Comparison of ENCODE assay signal across 8 cellular contexts in genomic region chr1:204516180-204516879, GRCh38. TPM values are rescaled to one million over a fixed set of nuclear protein-coding genes. Genes with fewer than 3 reads are reported as not detected.
DNase-seq lines count a peak whose midpoint lies in the region; ATAC-seq and TF ChIP-seq lines count a peak whose summit lies in the region.

Gene MDM4, plus strand, starts transcription at chr1:204516406. Its CDS starts 9,113 bp downstream, at chr1:204525519.

- DNase-seq in Daoy (ENCODE audit: low read depth), result peak; percentile 97
- DNase-seq in H4 (ENCODE audit: low spot score), result peak; percentile 95
- DNase-seq in LNCaP clone FGC (ENCODE audit: low read depth), result peak; percentile 90
- DNase-seq in RPMI7951 (ENCODE audit: low read depth), result peak; percentile 96
- peak; percentile 85 for DNase-seq in activated T-helper 1 cell treated with Interleukin-2 at 50 U/mL for 16 hours (ENCODE audit: low read depth)
- DNase-seq in fibroblast of gingiva (ENCODE audit: low read depth), result peak; percentile 96
- DNase-seq in naive B cell, result peak; percentile 94
- DNase-seq in stimulated activated effector memory CD8-positive, alpha-beta T cell treated with anti-CD3 and anti-CD28 coated beads, Interleukin-12 subunit alpha, Interleukin-12 subunit beta, amount 100 ng/mL, for 72 hours (ENCODE audit: low spot score in 2 of 2), result peak; percentile 89 to 97

- peak within 1 kb of the TSS in 2 of 8 donors; percentile 5 to 63 for H3K4me3 Mint-ChIP-seq in naive B cell
- H3K4me3 Mint-ChIP-seq in stimulated activated effector memory CD8-positive, alpha-beta T cell treated with anti-CD3 and anti-CD28 coated beads, Interleukin-12 subunit alpha, Interleukin-12 subunit beta, amount 100 ng/mL, for 72 hours, result no peak within 1 kb of the TSS

- TF ChIP-seq CTCF in LNCaP clone FGC (IDR thresholded peaks at IDR 0.05; ENCODE audit: control insufficient read depth, extremely low read depth, insufficient read depth), result no peak

- H3K4me3 ChIP-seq in LNCaP clone FGC (ENCODE audit: low read depth, low read length), result peak within 1 kb of the TSS; percentile 97

- H3K36me3 Mint-ChIP-seq in naive B cell, result peaks cover 11% of the 10 kb centered on the region in 2 donors
- H3K36me3 Mint-ChIP-seq in stimulated activated effector memory CD8-positive, alpha-beta T cell treated with anti-CD3 and anti-CD28 coated beads, Interleukin-12 subunit alpha, Interleukin-12 subunit beta, amount 100 ng/mL, for 72 hours, result peaks cover 5% of the 10 kb centered on the region

- H3K4me1 Mint-ChIP-seq in naive B cell, result peaks cover 34 to 82% (median 58%) of the 10 kb centered on the region in 3 donors
- peaks cover 45% of the 10 kb centered on the region for H3K4me1 Mint-ChIP-seq in stimulated activated effector memory CD8-positive, alpha-beta T cell treated with anti-CD3 and anti-CD28 coated beads, Interleukin-12 subunit alpha, Interleukin-12 subunit beta, amount 100 ng/mL, for 72 hours

- peak; percentile 69 to 70 for ATAC-seq in naive B cell (ENCODE audit: low read depth in 2 of 2)
- ATAC-seq in stimulated activated effector memory CD8-positive, alpha-beta T cell treated with anti-CD3 and anti-CD28 coated beads, Interleukin-12 subunit alpha, Interleukin-12 subunit beta, amount 100 ng/mL, for 72 hours, result peak; percentile 96

- H3K27me3 Mint-ChIP-seq in naive B cell, result no peaks in the 10 kb centered on the region

- peak within 1 kb of the TSS in 2 of 6 donors; percentile 78 to 95 for H3K27ac Mint-ChIP-seq in naive B cell
- no peak within 1 kb of the TSS for H3K27ac Mint-ChIP-seq in stimulated activated effector memory CD8-positive, alpha-beta T cell treated with anti-CD3 and anti-CD28 coated beads, Interleukin-12 subunit alpha, Interleukin-12 subunit beta, amount 100 ng/mL, for 72 hours

- peaks cover 0 to 2% (median 0%) of the 10 kb centered on the region in 7 donors for H3K9me3 Mint-ChIP-seq in naive B cell
- H3K9me3 Mint-ChIP-seq in stimulated activated effector memory CD8-positive, alpha-beta T cell treated with anti-CD3 and anti-CD28 coated beads, Interleukin-12 subunit alpha, Interleukin-12 subunit beta, amount 100 ng/mL, for 72 hours, result no peaks in the 10 kb centered on the region

RNA-seq across cellular contexts. Expression of gene MDM4, which starts in this region (rescaled TPM):
- total RNA-seq in Daoy (2014; rRNA removed; shearing (Covaris generic)), result 12.7 and 15.0 TPM in 2 replicates
- 3.6 and 5.9 TPM in 2 replicates for total RNA-seq in H4 (2014; rRNA removed; shearing (Covaris generic))
- total RNA-seq in RPMI7951 (2014; rRNA removed; shearing (Covaris generic)), result 4.6 and 9.1 TPM in 2 replicates
- 10 to 100 TPM; 12.6 to 50.8 (median 28.2) TPM for polyA plus RNA-seq in naive B cell (ENCODE audit: low read depth in 6 of 6)

Comparison
In these comparisons a context has a peak if more than half of its experiments do, and no peak if none do; other contexts are left out.
1. Peak in every context shown above with its lines: DNase-seq, ATAC-seq and H3K4me3 ChIP-seq.